ENCODE assay signal across 25 cellular contexts in genomic region chr17:8659758-8660410, GRCh38.
"Had no signal": no experiment of that assay in that cellular context is flagged by ENCODE, and none has a peak within 500 bp of the region (broad histone marks: within the 10 kb centered on the region; RNA-seq: fewer than 3 reads in every experiment).

No MANE protein-coding gene starts in this region.

- FAIRE-seq: kidney had no signal

- H3K4me1 ChIP-seq: colonic mucosa, gastrocnemius medialis, psoas muscle, spleen, transverse colon, upper lobe of right lung, uterus had no signal

- DNase-seq: colonic mucosa; effector CD8-positive, alpha-beta T cell; endodermal cell; foreskin fibroblast; gastrocnemius medialis; head of caudate nucleus; kidney; mesenchymal stem cell; naive thymus-derived CD4-positive, alpha-beta T cell; nephron progenitor cell; occipital lobe; ovary; posterior cingulate gyrus; psoas muscle; right cardiac atrium; spleen; stimulated activated CD4-positive, alpha-beta T cell treated with anti-CD3 and anti-CD28 coated beads, Interleukin-2, amount 100 ng/mL, for 48 hours; stimulated activated naive B cell treated with anti-CD40 and anti-IgM and Interleukin-4, amounts not matched to agents 10 μg/mL and 1 μg/mL and 100 μg/mL, for 72 hours; transverse colon; upper lobe of right lung; uterus had no signal

- H3K27me3 ChIP-seq: colonic mucosa, gastrocnemius medialis, ovary, upper lobe of right lung, uterus had no signal

- H3K9me3 ChIP-seq: colonic mucosa, gastrocnemius medialis, psoas muscle, transverse colon, upper lobe of right lung, uterus had no signal

- ATAC-seq: esophagus mucosa; gastrocnemius medialis; left lobe of liver; naive thymus-derived CD4-positive, alpha-beta T cell; psoas muscle; right cardiac atrium; stimulated activated naive B cell treated with anti-CD40 and anti-IgM and Interleukin-4, amounts not matched to agents 10 μg/mL and 1 μg/mL and 100 μg/mL, for 72 hours; upper lobe of right lung had no signal

- H3K27ac ChIP-seq: colonic mucosa, epithelial cell of prostate, gastrocnemius medialis, ovary, psoas muscle, skin epidermis, spleen, transverse colon, upper lobe of right lung, uterus had no signal

- H3K36me3 ChIP-seq: colonic mucosa, gastrocnemius medialis, ovary, spleen, transverse colon, upper lobe of right lung, uterus had no signal

- H3K4me3 ChIP-seq: colonic mucosa, gastrocnemius medialis, ovary, psoas muscle, skin epidermis, spleen, transverse colon, upper lobe of right lung, uterus had no signal
